ENCODE assay signal across 17 cellular contexts in genomic region chr1:20873311-20873710, GRCh38.
DNase-seq lines count a peak whose midpoint lies in the region; ATAC-seq and TF ChIP-seq lines count a peak whose summit lies in the region.
"Had no signal": no experiment of that assay in that cellular context is flagged by ENCODE, and none has a peak within 500 bp of the region (broad histone marks: within the 10 kb centered on the region; RNA-seq: fewer than 3 reads in every experiment).

No MANE protein-coding gene starts in this region.

- no peaks in the 10 kb centered on the region for H3K27me3 Mint-ChIP-seq in activated naive CD8-positive, alpha-beta T cell treated with anti-CD3 and anti-CD28 coated beads for 36 hours
- H3K27me3 Mint-ChIP-seq: CD4-positive, alpha-beta T cell had no signal

- peaks cover 16 to 61% of the 10 kb centered on the region in 2 experiments for H3K4me1 ChIP-seq in neutrophil (ENCODE audit: control insufficient read depth in 1 of 2, insufficient read depth in 1 of 2, low read depth in 1 of 2, low read length in 1 of 2)
- no peaks in the 10 kb centered on the region for H3K4me1 ChIP-seq in right lobe of liver
- H3K4me1 ChIP-seq: BLaER1 had no signal

- H3K36me3 ChIP-seq in neutrophil (peaks cover 7% of the 10 kb centered on the region), right lobe of liver (peaks cover 0 to 3% (median 0%) of the 10 kb centered on the region in 4 donors)

- H3K27me3 ChIP-seq in neutrophil (no peaks in the 10 kb centered on the region), right lobe of liver (no peaks in the 10 kb centered on the region)
- H3K27me3 ChIP-seq: BLaER1, SJCRH30 had no signal

- H3K4me3 ChIP-seq in neutrophil (ENCODE audit: low read depth in 1 of 2, low read length in 1 of 2): peak overlapping the region in 1 of 2 experiments; percentile 36
- no peak overlapping the region for H3K4me3 ChIP-seq in right lobe of liver
- H3K4me3 ChIP-seq: BLaER1, PC-9, SJCRH30 had no signal

- peaks cover 2% of the 10 kb centered on the region for H3K4me1 Mint-ChIP-seq in activated naive CD8-positive, alpha-beta T cell treated with anti-CD3 and anti-CD28 coated beads for 36 hours
- H3K4me1 Mint-ChIP-seq: H9 had no signal

- H3K4me3 Mint-ChIP-seq in activated naive CD8-positive, alpha-beta T cell treated with anti-CD3 and anti-CD28 coated beads for 36 hours: no peak overlapping the region
- H3K4me3 Mint-ChIP-seq: CD4-positive, alpha-beta T cell; H9; HFFc6 had no signal

- H3K9me3 Mint-ChIP-seq in activated naive CD8-positive, alpha-beta T cell treated with anti-CD3 and anti-CD28 coated beads for 36 hours: no peaks in the 10 kb centered on the region
- H3K9me3 Mint-ChIP-seq: CD4-positive, alpha-beta T cell; H9; HFFc6 had no signal

- no peak overlapping the region for H3K27ac Mint-ChIP-seq in activated naive CD8-positive, alpha-beta T cell treated with anti-CD3 and anti-CD28 coated beads for 36 hours
- H3K27ac Mint-ChIP-seq: CD4-positive, alpha-beta T cell; H9; HFFc6 had no signal

- DNase-seq in HCEC 1CT (peak; percentile 32), MV-4-11 (lab: John Stamatoyannopoulos, UW) (peak; percentile 34), amniotic epithelial cell (ENCODE audit: low read depth) (peak; percentile 89), GOT3 (lab: John Stamatoyannopoulos, UW) (no peak), right lobe of liver (no peak)
- DNase-seq in activated naive CD8-positive, alpha-beta T cell treated with anti-CD3 and anti-CD28 coated beads for 36 hours: no peak
- DNase-seq: CD4-positive, alpha-beta T cell; H9; HFFc6; KG1; NCI-H2029; NCI-H69; PC-9; SJCRH30 had no signal

- WGBS in right lobe of liver (ENCODE audit: insufficient coverage, low coverage, low lambda C conversion rate, missing lambda C conversion rate): 54% methylated on average over 3 of the region's 3 CpGs

- no peak for TF ChIP-seq POLR2A in right lobe of liver (IDR thresholded peaks at IDR 0.05)

- H3K9me3 ChIP-seq in neutrophil: no peaks in the 10 kb centered on the region
- no peaks in the 10 kb centered on the region for H3K9me3 ChIP-seq in right lobe of liver
- H3K9me3 ChIP-seq: BLaER1, SJCRH30 had no signal

- H3K27ac ChIP-seq in neutrophil: peak overlapping the region; percentile 82
- H3K27ac ChIP-seq in right lobe of liver: no peak overlapping the region
- H3K27ac ChIP-seq: BLaER1, PC-9, SJCRH30 had no signal

- peaks cover 28% of the 10 kb centered on the region for H3K36me3 Mint-ChIP-seq in activated naive CD8-positive, alpha-beta T cell treated with anti-CD3 and anti-CD28 coated beads for 36 hours

- intact Hi-C loops in right lobe of liver (cut with DNase I): no loop called here

- TF ChIP-seq CTCF in neutrophil (IDR thresholded peaks at IDR 0.05) (no peak), right lobe of liver (IDR thresholded peaks at IDR 0.05) (no peak)

- no peak for ATAC-seq in right lobe of liver
- ATAC-seq: Right ventricle myocardium inferior had no signal

Comparison
In these comparisons a context has a peak if more than half of its experiments do, and no peak if none do; other contexts are left out.
1. DNase-seq: peak in HCEC 1CT (single experiment), MV-4-11 (single experiment) and amniotic epithelial cell (single experiment); none in activated naive CD8-positive, alpha-beta T cell treated with anti-CD3 and anti-CD28 coated beads for 36 hours (single experiment), GOT3 (single experiment) and right lobe of liver (0 of 3).